Comparison of ENCODE assay signal across 8 cellular contexts in genomic region chr1:164772635-164773034, GRCh38.
A peak's percentile ranks its signal among the peaks of the same experiment; 100 is the strongest.
DNase-seq lines count a peak whose midpoint lies in the region; ATAC-seq and TF ChIP-seq lines count a peak whose summit lies in the region.

No MANE protein-coding gene starts in this region.

- TF ChIP-seq EP300 in transverse colon (IDR thresholded peaks at IDR 0.05; ENCODE audit: low read depth), result no peak

- H3K4me1 Mint-ChIP-seq in activated T-helper 17 cell treated with anti-CD3 and anti-CD28 coated beads, Interleukin-2, amount 50 U/mL, for 72 hours, result no peaks in the 10 kb centered on the region

- H3K27ac ChIP-seq in transverse colon, result peak overlapping the region; percentile 69 to 80 (median 72)

- H3K4me3 ChIP-seq in kidney epithelial cell (ENCODE audit: low read depth, low read length), result no peak overlapping the region
- no peak overlapping the region for H3K4me3 ChIP-seq in transverse colon

- DNase-seq in ACHN (peak; percentile 90), kidney epithelial cell (ENCODE audit: low read depth) (peak; percentile 86), transverse colon (peak; percentile 65), SHP77 treated with DMSO at 0.1 percent for 48 hours (lab: John Stamatoyannopoulos, UW) (no peak), amygdala (lab: John Stamatoyannopoulos, UW) (no peak)

- H3K36me3 ChIP-seq in kidney epithelial cell (ENCODE audit: control insufficient read depth, insufficient read depth, low read length) (no peaks in the 10 kb centered on the region), transverse colon (no peaks in the 10 kb centered on the region)

- H3K27me3 Mint-ChIP-seq in activated T-helper 17 cell treated with anti-CD3 and anti-CD28 coated beads, Interleukin-2, amount 50 U/mL, for 72 hours, result peaks cover 13% of the 10 kb centered on the region

- no peaks in the 10 kb centered on the region for H3K27me3 ChIP-seq in kidney epithelial cell (ENCODE audit: control insufficient read depth, insufficient read depth, low read length)
- no peaks in the 10 kb centered on the region for H3K27me3 ChIP-seq in transverse colon

- no peaks in the 10 kb centered on the region for H3K36me3 Mint-ChIP-seq in activated T-helper 17 cell treated with anti-CD3 and anti-CD28 coated beads, Interleukin-2, amount 50 U/mL, for 72 hours (ENCODE audit: low read depth)

- peaks cover 43 to 91% (median 52%) of the 10 kb centered on the region in 4 donors for H3K4me1 ChIP-seq in transverse colon

- no peak overlapping the region for H3K27ac Mint-ChIP-seq in activated T-helper 17 cell treated with anti-CD3 and anti-CD28 coated beads, Interleukin-2, amount 50 U/mL, for 72 hours

- intact Hi-C loops in transverse colon (cut with DNase I; ENCODE audit: low total_unique reads), result loop anchor here (10.0 kb wide), 1 partner anchor 128 kb away; no protein-coding TSS in a partner anchor

- H3K4me3 Mint-ChIP-seq in activated T-helper 17 cell treated with anti-CD3 and anti-CD28 coated beads, Interleukin-2, amount 50 U/mL, for 72 hours, result no peak overlapping the region

- no peak for TF ChIP-seq POLR2A in transverse colon (IDR thresholded peaks at IDR 0.05)

- H3K9me3 ChIP-seq in transverse colon, result no peaks in the 10 kb centered on the region

- ATAC-seq in GM18909 (IDR thresholded peaks at IDR 0.05; ENCODE audit: poor library complexity, unreplicated experiment) (peak; percentile 75), HG03565 (IDR thresholded peaks at IDR 0.05; ENCODE audit: unreplicated experiment) (peak; percentile 97)
- ATAC-seq in activated T-helper 17 cell treated with anti-CD3 and anti-CD28 coated beads, Interleukin-2, amount 50 U/mL, for 72 hours (replicated peaks), result peak; percentile 85

- in situ Hi-C loops in ACHN (cut with HindIII; ENCODE audit: low pct_ligation_motif_present, low pct_unique_long_range_greater_than_20kb, low sequenced_read_pairs), result no loop called here
- in situ Hi-C loops in transverse colon (cut with MboI; ENCODE audit: low pct_ligation_motif_present in 1 of 4, low pct_unique_long_range_greater_than_20kb in 1 of 4, low sequenced_read_pairs in 3 of 4), result no loop called here

- WGBS in transverse colon (ENCODE audit: low coverage in 1 of 2), 2 donors, result 79% methylated on average over 4 of the region's 4 CpGs; no CpG with 5 or more reads in 1 of the 2 donors

- no peaks in the 10 kb centered on the region for H3K9me3 Mint-ChIP-seq in activated T-helper 17 cell treated with anti-CD3 and anti-CD28 coated beads, Interleukin-2, amount 50 U/mL, for 72 hours

- TF ChIP-seq CTCF in kidney epithelial cell (IDR thresholded peaks at IDR 0.05; ENCODE audit: insufficient read depth, low read length, poor library complexity, severe bottlenecking) (no peak), transverse colon (IDR thresholded peaks at IDR 0.05) (no peak)

Comparison
In these comparisons a context has a peak if more than half of its experiments do, and no peak if none do; other contexts are left out.
1. DNase-seq: peak in ACHN (single experiment), kidney epithelial cell (single experiment) and transverse colon (single experiment); none in SHP77 treated with DMSO at 0.1 percent for 48 hours (single experiment) and amygdala (0 of 56).
2. Peak in every context shown above with its lines, with median percentiles within 50 percentile points of each other: ATAC-seq.